In the genomic region with DNA sequence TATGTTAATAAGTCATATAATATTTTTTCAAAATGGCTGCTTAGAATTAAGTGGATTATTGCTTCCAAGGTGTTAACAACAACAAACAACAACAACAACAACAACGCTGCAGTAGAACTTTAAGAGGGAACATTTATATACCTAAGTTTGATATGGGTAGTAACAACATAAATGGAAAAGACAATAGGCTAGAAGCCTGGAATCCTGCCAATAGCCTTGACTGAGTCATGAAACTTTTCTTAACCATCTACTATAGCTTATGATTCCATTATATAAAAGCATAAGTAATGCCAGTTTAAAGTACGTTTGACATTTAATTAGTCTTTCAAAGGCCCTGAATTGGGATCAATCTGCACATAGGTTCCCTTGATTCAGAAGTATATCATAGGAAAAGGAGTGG, we compare ENCODE assay signal across 1 cellular context.
TF ChIP-seq lines count a peak whose summit lies in the region.

No MANE protein-coding gene starts in this region.

TF ChIP-seq in endothelial cell of umbilical vein, 7 proteins besides CTCF, POLR2A, EP300 and RAD21:
- TF ChIP-seq EZH2 (IDR thresholded peaks at IDR 0.05; ENCODE audit: borderline replicate concordance, low read depth, low read length, severe bottlenecking) (no peak), FOS (IDR thresholded peaks at IDR 0.05; ENCODE audit: borderline replicate concordance, insufficient read depth, low read length) (peak; percentile 13)
